Comparison of ENCODE assay signal across 8 cellular contexts in the genomic region with DNA sequence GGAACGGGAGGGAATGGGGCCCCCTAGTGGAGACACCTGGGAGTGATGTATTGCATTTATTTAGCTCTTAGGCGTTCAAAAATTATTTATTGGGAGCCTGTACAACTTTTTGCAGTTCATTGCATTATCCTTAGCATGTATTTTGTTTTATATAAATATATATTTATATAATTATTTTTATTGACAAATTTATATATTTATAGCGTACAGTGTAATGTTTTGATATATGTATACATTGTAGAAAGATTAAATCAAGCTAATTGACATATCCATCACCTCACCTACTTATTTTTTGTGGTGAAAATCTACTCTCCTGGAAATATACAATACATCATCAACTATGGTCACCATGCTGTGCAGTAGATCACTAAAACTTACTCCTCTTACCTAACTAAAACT. TPM values are rescaled to one million over a fixed set of nuclear protein-coding genes. Genes with fewer than 3 reads are reported as not detected.
DNase-seq lines count a peak whose midpoint lies in the region; ATAC-seq, FAIRE-seq and TF ChIP-seq lines count a peak whose summit lies in the region.

No MANE protein-coding gene starts in this region.

- peak overlapping the region; percentile 97 for H3K27ac Mint-ChIP-seq in endodermal cell

- peak overlapping the region; percentile 79 for H3K4me3 ChIP-seq in PC-3 (ENCODE audit: low read length)
- peak overlapping the region; percentile 85 for H3K4me3 ChIP-seq in endodermal cell (ENCODE audit: low read length)
- H3K4me3 ChIP-seq in ovary, result peak overlapping the region; percentile 64

- peak overlapping the region; percentile 73; the same call in 1 of the 2 replicates for H2AFZ ChIP-seq in PC-3 (ENCODE audit: low read length)

- FAIRE-seq in D721Med (lab: Jason Lieb, UNC), result no peak

- TF ChIP-seq EP300 in ovary (IDR thresholded peaks at IDR 0.05), result no peak

- BruUV-seq in PC-3 (replicated peaks; lab: Mats Ljungman, UMichigan), result no TSS peak

- POLR2A ChIA-PET in PC-3 (lab: Charles Lee; ENCODE audit: unreplicated experiment), result interaction anchor here (0.6 to 1.4 kb wide), 5 partner anchors 40 to 1194 kb away, joined by 3 to 9 read pairs (median 3); partner anchors contain the start of genes NOL7 and TBC1D7

- no peaks in the 10 kb centered on the region for H4K20me1 ChIP-seq in PC-3 (ENCODE audit: low read length)

- peaks cover 24% of the 10 kb centered on the region for H3K79me2 ChIP-seq in PC-3 (ENCODE audit: low read length)

- H3K27me3 ChIP-seq in PC-3 (ENCODE audit: low read length), result no peaks in the 10 kb centered on the region
- H3K27me3 ChIP-seq in endodermal cell (ENCODE audit: control insufficient read depth, insufficient read depth, low read length, poor library complexity, severe bottlenecking), result no peaks in the 10 kb centered on the region
- H3K27me3 ChIP-seq in ovary, result no peaks in the 10 kb centered on the region

- intact Hi-C loops in PC-3 (cut with micrococcal nuclease), result loop anchor here (1.0 kb wide), 2 partner anchors 39 to 239 kb away; no protein-coding TSS in a partner anchor
- intact Hi-C loops in ovary (cut with DNase I), result no loop called here

- H3K9me2 ChIP-seq in PC-3 (replicated peaks; ENCODE audit: low read length), result no peaks in the 10 kb centered on the region

- peak overlapping the region; percentile 95 for H3K9ac ChIP-seq in PC-3 (ENCODE audit: low read length)
- H3K9ac ChIP-seq in endodermal cell (ENCODE audit: extremely low read depth, low read length, poor library complexity, severe bottlenecking), result no peak overlapping the region

- no peaks in the 10 kb centered on the region for H3K27me3 Mint-ChIP-seq in endodermal cell (ENCODE audit: insufficient read depth)

- H3K27ac ChIP-seq in PC-3 (ENCODE audit: low read length) (peak overlapping the region; percentile 91; the same call in 1 of the 2 replicates), endodermal cell (ENCODE audit: low read depth, low read length) (no peak overlapping the region), ovary (peak overlapping the region in 1 of 2 donors; percentile 89)

- H3K9me3 Mint-ChIP-seq in endodermal cell, result peaks cover 6% of the 10 kb centered on the region

- no peaks in the 10 kb centered on the region for H3F3A ChIP-seq in PC-3 (ENCODE audit: low read length, unreplicated experiment)

- CTCF ChIA-PET in PC-3 (lab: Charles Lee), result interaction anchor here (0.6 to 1.4 kb wide), 5 partner anchors 8 to 238 kb away, joined by 3 to 7 read pairs (median 3); partner anchors contain the start of gene NOL7

- DNase-seq in D721Med (ENCODE audit: insufficient read length, low spot score) (no peak), PC-3 (no peak), endodermal cell (no peak), ovary (no peak), kidney tubule cell (ENCODE audit: low spot score) (no peak), iPS-NIHi11 (ENCODE audit: low spot score) (no peak)
- no peak for DNase-seq in stimulated activated CD4-positive, alpha-beta T cell treated with anti-CD3 and anti-CD28 coated beads, Interleukin-15, amount 100 ng/mL, for 24 hours

- peak overlapping the region; percentile 89 for H3K4me3 Mint-ChIP-seq in endodermal cell

- H3K36me3 ChIP-seq in PC-3 (ENCODE audit: low read depth, low read length), result no peaks in the 10 kb centered on the region
- H3K36me3 ChIP-seq in endodermal cell (ENCODE audit: control insufficient read depth, insufficient read depth, low read length), result peaks cover 5% of the 10 kb centered on the region
- no peaks in the 10 kb centered on the region for H3K36me3 ChIP-seq in ovary

- H3K4me1 Mint-ChIP-seq in endodermal cell, result peaks cover 14% of the 10 kb centered on the region

- 0 to 2% methylated on average over 1 to 2 of the region's 3 CpGs for WGBS in endodermal cell (ENCODE audit: insufficient coverage in 1 of 2, insufficient read length in 1 of 2), 2 experiments
- WGBS in ovary, 3 donors, result 27 to 28% (median 27%) methylated on average over 3 of the region's 3 CpGs

- TF ChIP-seq CTCF in D721Med (IDR thresholded peaks at IDR 0.05; ENCODE audit: insufficient read depth, missing control alignments) (peak; percentile 58), PC-3 (conservative IDR thresholded peaks at IDR 0.05; ENCODE audit: low read depth, low read length) (peak; percentile 79), endodermal cell (conservative IDR thresholded peaks at IDR 0.05) (peak; percentile 98), ovary (IDR thresholded peaks at IDR 0.05) (peak in 2 of 3 donors; percentile 28 to 33)

- peaks cover 13% of the 10 kb centered on the region for H3K36me3 Mint-ChIP-seq in endodermal cell (ENCODE audit: low read depth)

- H3K4me2 ChIP-seq in PC-3 (ENCODE audit: low read length), result peak overlapping the region; percentile 99

- no peak for TF ChIP-seq POLR2A in ovary (IDR thresholded peaks at IDR 0.05)

- ATAC-seq in PC-3 (no peak), HG02870 (IDR thresholded peaks at IDR 0.05; ENCODE audit: unreplicated experiment) (no peak)

- no peaks in the 10 kb centered on the region for H3K9me3 ChIP-seq in PC-3 (ENCODE audit: low read length)
- peaks cover 7% of the 10 kb centered on the region for H3K9me3 ChIP-seq in endodermal cell (ENCODE audit: control insufficient read depth, low read length)
- H3K9me3 ChIP-seq in ovary, result no peaks in the 10 kb centered on the region

- H3K4me1 ChIP-seq in PC-3 (ENCODE audit: insufficient read depth, low read length), result peaks cover 11% of the 10 kb centered on the region
- peaks cover 6% of the 10 kb centered on the region for H3K4me1 ChIP-seq in endodermal cell (ENCODE audit: control insufficient read depth, insufficient read depth, low read length)
- H3K4me1 ChIP-seq in ovary (ENCODE audit: insufficient read depth), result no peaks in the 10 kb centered on the region

RNA-seq across cellular contexts. Expression of gene SIRT5, which starts 1.0 kb away (rescaled TPM):
- 6.9 and 10.9 TPM in 2 replicates for total RNA-seq in PC-3 (2014; rRNA removed)
- 10 to 100 TPM; 12.1 to 19.0 TPM for total RNA-seq in endodermal cell
- polyA plus RNA-seq in endodermal cell (2013, experiment 1 of 2), result 8.9 TPM
- 9.6 TPM for polyA plus RNA-seq in endodermal cell (2013, experiment 2 of 2)
- 10 to 100 TPM in 6 of 7 donors, 1 to 10 TPM in 1; 9.9 to 22.2 (median 13.0) TPM for total RNA-seq in ovary
- 10 to 100 TPM in 1 of 2 donors, 1 to 10 TPM in 1; 7.3 to 19.1 TPM for polyA plus RNA-seq in ovary

RNA-seq across cellular contexts. Expression of gene NOL7, which starts 39.8 kb away (rescaled TPM):
- total RNA-seq in PC-3 (2014; rRNA removed), result 95.4 and 163 TPM in 2 replicates
- 10 to 100 TPM; 47.8 to 52.9 TPM for total RNA-seq in endodermal cell
- polyA plus RNA-seq in endodermal cell (2013, experiment 1 of 2), result 63.0 TPM
- 63.5 TPM for polyA plus RNA-seq in endodermal cell (2013, experiment 2 of 2)
- total RNA-seq in ovary, result 10 to 100 TPM; 49.3 to 77.7 (median 58.6) TPM
- polyA plus RNA-seq in ovary, result 10 to 100 TPM; 63.6 to 67.5 TPM

Comparison
In these comparisons a context has a peak if more than half of its experiments do, and no peak if none do; other contexts are left out.
1. CTCF ChIP-seq: peak in every context shown above with its lines; median percentile 98 in endodermal cell; 79 in PC-3; 58 in D721Med; 30 in ovary.